Comparison of ENCODE assay signal across 20 cellular contexts in genomic region chr2:8215159-8215863, GRCh38.
DNase-seq lines count a peak whose midpoint lies in the region; ATAC-seq, FAIRE-seq and TF ChIP-seq lines count a peak whose summit lies in the region.
"Had no signal": no experiment of that assay in that cellular context is flagged by ENCODE, and none has a peak within 500 bp of the region (broad histone marks: within the 10 kb centered on the region; RNA-seq: fewer than 3 reads in every experiment).

No MANE protein-coding gene starts in this region.

- no peak overlapping the region for H2AFZ ChIP-seq in MM.1S (ENCODE audit: low read length)

- H3K4me3 ChIP-seq in MM.1S (ENCODE audit: low read length) (no peak overlapping the region), ovary (no peak overlapping the region), pancreas (no peak overlapping the region)
- H3K4me3 ChIP-seq: heart right ventricle, transverse colon had no signal

- no peaks in the 10 kb centered on the region for H4K20me1 ChIP-seq in MM.1S (ENCODE audit: insufficient read depth, low read length)

- intact Hi-C loops in ovary (cut with DNase I), result no loop called here
- intact Hi-C loops in pancreas (cut with DNase I), result no loop called here

- TF ChIP-seq EP300 in ovary (IDR thresholded peaks at IDR 0.05), result no peak

- H3K36me3 ChIP-seq in MM.1S (replicated peaks; ENCODE audit: insufficient read depth, low read length) (no peaks in the 10 kb centered on the region), ovary (no peaks in the 10 kb centered on the region), pancreas (no peaks in the 10 kb centered on the region)
- H3K36me3 ChIP-seq: heart right ventricle, transverse colon had no signal

- no peak overlapping the region for H3K4me2 ChIP-seq in MM.1S (ENCODE audit: low read depth, low read length)

- no peaks in the 10 kb centered on the region for H3K27me3 ChIP-seq in MM.1S (replicated peaks; ENCODE audit: insufficient read depth, low read length)
- H3K27me3 ChIP-seq in ovary, result no peaks in the 10 kb centered on the region
- H3K27me3 ChIP-seq in pancreas, result no peaks in the 10 kb centered on the region
- H3K27me3 ChIP-seq: heart right ventricle, transverse colon had no signal

- no peak overlapping the region for H3K27ac ChIP-seq in MM.1S (ENCODE audit: low read length)
- peak overlapping the region in 1 of 2 donors; percentile 61 for H3K27ac ChIP-seq in ovary
- H3K27ac ChIP-seq in pancreas, result no peak overlapping the region
- H3K27ac ChIP-seq: heart right ventricle, transverse colon had no signal

- ATAC-seq in GM19463 (IDR thresholded peaks at IDR 0.05; ENCODE audit: unreplicated experiment) (peak; percentile 92), HG02970 (IDR thresholded peaks at IDR 0.05; ENCODE audit: low FRiP score, unreplicated experiment) (peak; percentile 69), pancreas (no peak), SK-N-SH treated with all-trans-retinoic acid at 6 μM for 48 hours (no peak)
- ATAC-seq: heart right ventricle, HepG2, Panc1 had no signal

- no peaks in the 10 kb centered on the region for H3F3A ChIP-seq in MM.1S (ENCODE audit: insufficient read depth, low read length)

- H3K9ac ChIP-seq in MM.1S (ENCODE audit: low read length), result no peak overlapping the region

- no peaks in the 10 kb centered on the region for H3K9me2 ChIP-seq in MM.1S (replicated peaks; ENCODE audit: insufficient read depth, low read length)

- WGBS in ovary, 3 donors, result 83 to 89% (median 87%) methylated on average over 5 of the region's 5 CpGs
- 75 to 81% methylated on average over 5 of the region's 5 CpGs for whole genome bisulfite sequencing in pancreas, 2 donors

- H3K4me1 ChIP-seq in MM.1S (ENCODE audit: low read length), result no peaks in the 10 kb centered on the region
- H3K4me1 ChIP-seq in ovary (ENCODE audit: insufficient read depth), result peaks cover 3% of the 10 kb centered on the region
- no peaks in the 10 kb centered on the region for H3K4me1 ChIP-seq in pancreas

- H3K79me2 ChIP-seq in MM.1S (ENCODE audit: low read length), result no peaks in the 10 kb centered on the region

- DNase-seq in GM18507 (ENCODE audit: extremely low spot score, insufficient read length, low read depth) (no peak), MM.1S (peak; percentile 7), ovary (no peak), pancreas (no peak), 8988T (no peak)
- DNase-seq: activated CD4-positive, CD25-positive, alpha-beta regulatory T cell treated with anti-CD3 and anti-CD28 coated beads, Interleukin-2, amount 50 U/mL, for 72 hours; activated T-cell treated with anti-CD3 and anti-CD28 coated beads, Interleukin-2, amount 50 U/mL, for 1 hour; amniotic stem cell; heart right ventricle; left cardiac atrium; naive B cell; NCI-H1092 treated with DMSO at 0.1 percent for 48 hours; NCI-H345; stimulated activated CD8-positive, alpha-beta memory T cell treated with anti-CD3 and anti-CD28 coated beads, Interleukin-4, amount 100 ng/mL, for 48 hours; transverse colon had no signal

- TF ChIP-seq CTCF in MM.1S (IDR thresholded peaks at IDR 0.05; ENCODE audit: low read length) (no peak), ovary (IDR thresholded peaks at IDR 0.05) (no peak), pancreas (IDR thresholded peaks at IDR 0.05) (no peak)

- FAIRE-seq in GM18507 (lab: Jason Lieb, UNC), result peak; percentile 88
- no peak for FAIRE-seq in pancreas (lab: Jason Lieb, UNC)
- FAIRE-seq: HepG2 had no signal

- no peak for TF ChIP-seq POLR2A in ovary (IDR thresholded peaks at IDR 0.05)

- H3K9me3 ChIP-seq in MM.1S (replicated peaks; ENCODE audit: insufficient read depth, low read length), result 0 out of 2 replicates have a peak, but pooled peaks cover 4% of the 10 kb centered on the region
- no peaks in the 10 kb centered on the region for H3K9me3 ChIP-seq in ovary
- no peaks in the 10 kb centered on the region for H3K9me3 ChIP-seq in pancreas
- H3K9me3 ChIP-seq: transverse colon had no signal

TF ChIP-seq in SK-N-SH treated with all-trans-retinoic acid at 6 μM for 48 hours, 23 proteins besides CTCF, POLR2A, EP300 and RAD21:
- TF ChIP-seq OSR1 (CRISPR knock-in tag; IDR thresholded peaks at IDR 0.05), result no peak
- no peak for TF ChIP-seq CSRNP3 (CRISPR knock-in tag; IDR thresholded peaks at IDR 0.05)
- TF ChIP-seq ZNF70 (CRISPR knock-in tag; IDR thresholded peaks at IDR 0.05), result no peak
- TF ChIP-seq BACH2 (CRISPR knock-in tag; IDR thresholded peaks at IDR 0.05; ENCODE audit: borderline replicate concordance), result no peak
- no peak for TF ChIP-seq SNAI2 (CRISPR knock-in tag; IDR thresholded peaks at IDR 0.05)
- TF ChIP-seq CSDC2 (CRISPR knock-in tag; IDR thresholded peaks at IDR 0.05), result no peak
- TF ChIP-seq TSHZ2 (CRISPR knock-in tag; IDR thresholded peaks at IDR 0.05), result no peak
- TF ChIP-seq PPARA (CRISPR knock-in tag; IDR thresholded peaks at IDR 0.05; ENCODE audit: borderline replicate concordance), result no peak
- no peak for TF ChIP-seq TOX (CRISPR knock-in tag; IDR thresholded peaks at IDR 0.05; ENCODE audit: borderline replicate concordance)
- no peak for TF ChIP-seq ZFP30 (CRISPR knock-in tag; IDR thresholded peaks at IDR 0.05)
- TF ChIP-seq RARB (CRISPR knock-in tag; IDR thresholded peaks at IDR 0.05), result no peak

Comparison
In these comparisons a context has a peak if more than half of its experiments do, and no peak if none do; other contexts are left out.
1. ATAC-seq: peak in GM19463 (single experiment) and HG02970 (single experiment); none in pancreas (0 of 4) and SK-N-SH treated with all-trans-retinoic acid at 6 μM for 48 hours (single experiment).